Comparison of ENCODE assay signal across 35 cellular contexts in genomic region chr3:6105187-6105586, GRCh38.
"Had no signal": no experiment of that assay in that cellular context is flagged by ENCODE, and none has a peak within 500 bp of the region (broad histone marks: within the 10 kb centered on the region; RNA-seq: fewer than 3 reads in every experiment).

No MANE protein-coding gene starts in this region.

- H3K4me3 ChIP-seq: adrenal gland, body of pancreas, breast epithelium had no signal

- H3K27ac ChIP-seq: adrenal gland, body of pancreas, brain microvascular endothelial cell, breast epithelium, VCaP had no signal

- H3K4me1 Mint-ChIP-seq: activated naive CD8-positive, alpha-beta T cell treated with anti-CD3 and anti-CD28 coated beads for 36 hours; activated T-helper 17 cell treated with anti-CD3 and anti-CD28 coated beads, Interleukin-2, amount 50 U/mL, for 72 hours had no signal

- H3K36me3 Mint-ChIP-seq: activated CD4-positive, alpha-beta memory T cell treated with anti-CD3 and anti-CD28 coated beads for 36 hours; activated naive CD4-positive, alpha-beta T cell treated with anti-CD3 and anti-CD28 coated beads, Interleukin-2, amount 50 U/mL, for 72 hours; activated naive CD8-positive, alpha-beta T cell treated with anti-CD3 and anti-CD28 coated beads for 36 hours had no signal

- ATAC-seq: activated CD8-positive, alpha-beta T cell treated with anti-CD3 and anti-CD28 coated beads for 36 hours; activated naive CD4-positive, alpha-beta T cell treated with anti-CD3 and anti-CD28 coated beads, Interleukin-2, amount 50 U/mL, for 72 hours; activated T-cell treated with anti-CD3 and anti-CD28 coated beads, Interleukin-2, amount 50 U/mL, for 4 hours; activated T-cell treated with anti-CD3 and anti-CD28 coated beads, Interleukin-2, amount 50 U/mL, for 72 hours; activated T-helper 17 cell treated with anti-CD3 and anti-CD28 coated beads, Interleukin-2, amount 50 U/mL, for 72 hours; body of pancreas had no signal

- H3K9me3 Mint-ChIP-seq: activated T-helper 1 cell treated with anti-CD3 and anti-CD28 coated beads, Interleukin-12 subunit alpha, Interleukin-12 subunit beta, Interleukin-2, Interleukin-4 antibody, amounts not matched to agents 30 ng/mL and 10 ng/mL and 1 ng/mL, durations not matched to agents 14 hours and 24 hours and 36 hours; activated T-helper 17 cell treated with anti-CD3 and anti-CD28 coated beads, Interleukin-2, amount 50 U/mL, for 72 hours had no signal

- H3K9me3 ChIP-seq: adrenal gland, body of pancreas, breast epithelium had no signal

- H3K36me3 ChIP-seq: adrenal gland, brain microvascular endothelial cell, breast epithelium had no signal

- DNase-seq: activated CD4-positive, alpha-beta memory T cell treated with anti-CD3 and anti-CD28 coated beads for 36 hours; activated CD4-positive, alpha-beta T cell treated with anti-CD3 and anti-CD28 coated beads for 4 hours; activated CD4-positive, alpha-beta T cell treated with anti-CD3 and anti-CD28 coated beads, Interleukin-2, amount 50 U/mL, for 1 hour; activated CD4-positive, alpha-beta T cell treated with anti-CD3 and anti-CD28 coated beads, Interleukin-2, amount 50 U/mL, for 4 hours; activated CD4-positive, CD25-positive, alpha-beta regulatory T cell treated with anti-CD3 and anti-CD28 coated beads, Interleukin-2, amount 50 U/mL, for 72 hours; activated CD8-positive, alpha-beta memory T cell treated with anti-CD3 and anti-CD28 coated beads, Interleukin-2, amount 50 U/mL, for 4 hours; activated CD8-positive, alpha-beta T cell treated with anti-CD3 and anti-CD28 coated beads for 36 hours; activated effector memory CD4-positive, alpha-beta T cell treated with anti-CD3 and anti-CD28 coated beads, Interleukin-2, amount 50 U/mL, for 16 hours; activated gamma-delta T cell treated with Interleukin-2 at 50 U/mL for 16 hours; activated naive CD4-positive, alpha-beta T cell; activated naive CD4-positive, alpha-beta T cell treated with anti-CD3 and anti-CD28 coated beads for 36 hours; activated naive CD4-positive, alpha-beta T cell treated with anti-CD3 and anti-CD28 coated beads, Interleukin-2, amount 50 U/mL, for 16 hours; activated naive CD8-positive, alpha-beta T cell treated with anti-CD3 and anti-CD28 coated beads for 36 hours; activated T-cell treated with anti-CD3 and anti-CD28 coated beads for 4 hours; activated T-cell treated with anti-CD3 and anti-CD28 coated beads, Interleukin-2, amount 50 U/mL, for 1 hour; activated T-cell treated with anti-CD3 and anti-CD28 coated beads, Interleukin-2, amount 50 U/mL, for 4 hours; activated T-cell treated with anti-CD3 and anti-CD28 coated beads, Interleukin-2, amount 50 U/mL, for 72 hours; adrenal gland; amniotic stem cell; aorta; body of pancreas; brain microvascular endothelial cell; central memory CD4-positive, alpha-beta T cell; T-helper 2 cell; T-helper 9 cell had no signal

- H3K27me3 Mint-ChIP-seq: activated CD4-positive, alpha-beta memory T cell treated with anti-CD3 and anti-CD28 coated beads for 36 hours; activated CD8-positive, alpha-beta T cell treated with anti-CD3 and anti-CD28 coated beads for 36 hours; activated naive CD8-positive, alpha-beta T cell treated with anti-CD3 and anti-CD28 coated beads for 36 hours; activated T-helper 17 cell treated with anti-CD3 and anti-CD28 coated beads, Interleukin-2, amount 50 U/mL, for 72 hours had no signal

- H3K27me3 ChIP-seq: adrenal gland, body of pancreas, brain microvascular endothelial cell, breast epithelium had no signal

- H3K4me3 Mint-ChIP-seq: activated CD4-positive, alpha-beta memory T cell treated with anti-CD3 and anti-CD28 coated beads for 36 hours; activated CD8-positive, alpha-beta T cell treated with anti-CD3 and anti-CD28 coated beads for 36 hours; activated naive CD4-positive, alpha-beta T cell treated with anti-CD3 and anti-CD28 coated beads for 36 hours; activated naive CD8-positive, alpha-beta T cell treated with anti-CD3 and anti-CD28 coated beads for 36 hours; activated T-cell treated with anti-CD3 and anti-CD28 coated beads, Interleukin-2, amount 50 U/mL, for 4 hours; activated T-cell treated with anti-CD3 and anti-CD28 coated beads, Interleukin-2, amount 50 U/mL, for 72 hours; activated T-helper 1 cell treated with anti-CD3 and anti-CD28 coated beads, Interleukin-12 subunit alpha, Interleukin-12 subunit beta, Interleukin-2, Interleukin-4 antibody, amounts not matched to agents 30 ng/mL and 10 ng/mL and 1 ng/mL, durations not matched to agents 14 hours and 24 hours and 36 hours; activated T-helper 17 cell treated with anti-CD3 and anti-CD28 coated beads, Interleukin-2, amount 50 U/mL, for 72 hours; T-helper 1 cell treated with Interleukin-12 subunit alpha and Interleukin-12 subunit beta and Interleukin-4 antibody, amounts not matched to agents 30 μg/mL and 1 μg/mL, for 36 hours; T-helper 2 cell treated with Interferon-gamma antibody and Interleukin-4, amounts not matched to agents 5 μg/mL and 100 μg/mL, for 36 hours had no signal

- H3K27ac Mint-ChIP-seq: activated CD4-positive, alpha-beta memory T cell treated with anti-CD3 and anti-CD28 coated beads for 36 hours; activated CD8-positive, alpha-beta T cell treated with anti-CD3 and anti-CD28 coated beads for 36 hours; activated naive CD4-positive, alpha-beta T cell treated with anti-CD3 and anti-CD28 coated beads for 36 hours; activated naive CD4-positive, alpha-beta T cell treated with anti-CD3 and anti-CD28 coated beads, Interleukin-2, amount 50 U/mL, for 72 hours; activated naive CD8-positive, alpha-beta T cell treated with anti-CD3 and anti-CD28 coated beads for 36 hours; activated T-cell treated with anti-CD3 and anti-CD28 coated beads, Interleukin-2, amount 50 U/mL, for 72 hours; activated T-helper 1 cell treated with anti-CD3 and anti-CD28 coated beads, Interleukin-12 subunit alpha, Interleukin-12 subunit beta, Interleukin-2, Interleukin-4 antibody, amounts not matched to agents 30 ng/mL and 10 ng/mL and 1 ng/mL, durations not matched to agents 14 hours and 24 hours and 36 hours; activated T-helper 17 cell treated with anti-CD3 and anti-CD28 coated beads, Interleukin-2, amount 50 U/mL, for 72 hours; T-helper 1 cell treated with Interleukin-12 subunit alpha and Interleukin-12 subunit beta and Interleukin-4 antibody, amounts not matched to agents 30 μg/mL and 1 μg/mL, for 36 hours; T-helper 2 cell treated with Interferon-gamma antibody and Interleukin-4, amounts not matched to agents 5 μg/mL and 100 μg/mL, for 36 hours had no signal

- H3K4me1 ChIP-seq: adrenal gland, body of pancreas, breast epithelium had no signal

- FAIRE-seq: astrocyte, colon, TTC549 had no signal
